Comparison of ENCODE assay signal across 9 cellular contexts in genomic region chr5:4511996-4512656, GRCh38.
DNase-seq lines count a peak whose midpoint lies in the region; ATAC-seq and TF ChIP-seq lines count a peak whose summit lies in the region.
"Had no signal": no experiment of that assay in that cellular context is flagged by ENCODE, and none has a peak within 500 bp of the region (broad histone marks: within the 10 kb centered on the region; RNA-seq: fewer than 3 reads in every experiment).

No MANE protein-coding gene starts in this region.

- H3K27me3 ChIP-seq in Panc1 (ENCODE audit: control insufficient read depth, insufficient read depth, low read length) = peaks cover 4% of the 10 kb centered on the region; the same call in 1 of the 2 replicates
- H3K27me3 ChIP-seq in psoas muscle (ENCODE audit: insufficient read depth in 3 of 3, low read length in 2 of 3) = no peaks in the 10 kb centered on the region

- H3K9me3 Mint-ChIP-seq in glutamatergic neuron (ENCODE audit: unreplicated experiment) = no peaks in the 10 kb centered on the region

- CTCF ChIA-PET in Panc1 (lab: Charles Lee) = no interaction called here

- no peak overlapping the region for H3K4me3 Mint-ChIP-seq in glutamatergic neuron (ENCODE audit: unreplicated experiment)
- H3K4me3 Mint-ChIP-seq: memory B cell had no signal

- H3K9me3 ChIP-seq in Panc1 (ENCODE audit: control insufficient read depth, insufficient read depth, low read depth, low read length) (no peaks in the 10 kb centered on the region), psoas muscle (peaks cover 2% of the 10 kb centered on the region)

- DNase-seq in GM03348 (ENCODE audit: low spot score) (peak; percentile 23), Panc1 (ENCODE audit: low read depth, low spot score) (no peak), glutamatergic neuron (peak; percentile 83), renal cortical epithelial cell (ENCODE audit: low read depth) (peak; percentile 24), OCI-M2 (lab: John Stamatoyannopoulos, UW; ENCODE audit: unreplicated experiment) (no peak), psoas muscle (no peak), NCI-H1417 treated with DMSO at 0.1 percent for 48 hours (lab: John Stamatoyannopoulos, UW) (no peak)
- no peak for DNase-seq in effector CD8-positive, alpha-beta T cell (lab: John Stamatoyannopoulos, UW)

- POLR2A ChIA-PET in Panc1 (lab: Charles Lee) = no interaction called here

- intact Hi-C loops in Panc1 (cut with micrococcal nuclease; ENCODE audit: unreplicated experiment) (loop anchor here (10.0 kb wide), 1 partner anchor 353 kb away; no protein-coding TSS in a partner anchor), psoas muscle (cut with DNase I) (no loop called here)

- peaks cover 15% of the 10 kb centered on the region for H3K4me1 Mint-ChIP-seq in glutamatergic neuron (ENCODE audit: low read depth, unreplicated experiment)
- H3K4me1 Mint-ChIP-seq: memory B cell had no signal

- ATAC-seq in Panc1 = peak; percentile 94
- no peak for ATAC-seq in psoas muscle

- in situ Hi-C loops in Panc1 (cut with HindIII; ENCODE audit: low pct_unique_long_range_greater_than_20kb, low sequenced_read_pairs) = no loop called here

- WGBS in psoas muscle, 3 donors = 27 to 29% (median 28%) methylated on average over 30 to 31 of the region's 31 CpGs

- peaks cover 4% of the 10 kb centered on the region; the same call in 1 of the 2 replicates for H3K4me1 ChIP-seq in Panc1 (ENCODE audit: control insufficient read depth, insufficient read depth, low read length)
- no peaks in the 10 kb centered on the region for H3K4me1 ChIP-seq in psoas muscle

- H3K27me3 Mint-ChIP-seq in glutamatergic neuron (ENCODE audit: unreplicated experiment) = no peaks in the 10 kb centered on the region
- H3K27me3 Mint-ChIP-seq: memory B cell had no signal

- no peaks in the 10 kb centered on the region for H3K36me3 Mint-ChIP-seq in glutamatergic neuron (ENCODE audit: unreplicated experiment)
- H3K36me3 Mint-ChIP-seq: memory B cell had no signal

- H3K4me3 ChIP-seq in Panc1 (ENCODE audit: low read depth in 2 of 2, low read length in 2 of 2) (peak overlapping the region in 1 of 2 experiments; percentile 36; a peak in 2 of 4 replicates), psoas muscle (no peak overlapping the region)

- no peak overlapping the region for H3K27ac Mint-ChIP-seq in glutamatergic neuron (ENCODE audit: unreplicated experiment)
- H3K27ac Mint-ChIP-seq: memory B cell had no signal

- no TSS peak for BruUV-seq in Panc1 (replicated peaks; lab: Mats Ljungman, UMichigan)

- TF ChIP-seq CTCF in Panc1 (IDR thresholded peaks at IDR 0.05) = peak; percentile 81
- no peak for TF ChIP-seq CTCF in glutamatergic neuron (IDR thresholded peaks at IDR 0.05; ENCODE audit: partially characterized antibody, unreplicated experiment)
- no peak for TF ChIP-seq CTCF in psoas muscle (IDR thresholded peaks at IDR 0.05)

- H3K36me3 ChIP-seq in Panc1 (ENCODE audit: control insufficient read depth, insufficient read depth, low read length) (no peaks in the 10 kb centered on the region), psoas muscle (ENCODE audit: insufficient read depth in 1 of 2, low read depth in 1 of 2) (no peaks in the 10 kb centered on the region)

- H3K27ac ChIP-seq in Panc1 (ENCODE audit: low read length) (no peak overlapping the region), psoas muscle (no peak overlapping the region)

Comparison
In these comparisons a context has a peak if more than half of its experiments do, and no peak if none do; other contexts are left out.
1. DNase-seq: peak in GM03348 (single experiment), glutamatergic neuron (single experiment) and renal cortical epithelial cell (single experiment); none in Panc1 (single experiment), OCI-M2 (single experiment), effector CD8-positive, alpha-beta T cell (single experiment), psoas muscle (0 of 2) and NCI-H1417 treated with DMSO at 0.1 percent for 48 hours (single experiment).